Comparison of ENCODE assay signal across 1 cellular context in the genomic region with DNA sequence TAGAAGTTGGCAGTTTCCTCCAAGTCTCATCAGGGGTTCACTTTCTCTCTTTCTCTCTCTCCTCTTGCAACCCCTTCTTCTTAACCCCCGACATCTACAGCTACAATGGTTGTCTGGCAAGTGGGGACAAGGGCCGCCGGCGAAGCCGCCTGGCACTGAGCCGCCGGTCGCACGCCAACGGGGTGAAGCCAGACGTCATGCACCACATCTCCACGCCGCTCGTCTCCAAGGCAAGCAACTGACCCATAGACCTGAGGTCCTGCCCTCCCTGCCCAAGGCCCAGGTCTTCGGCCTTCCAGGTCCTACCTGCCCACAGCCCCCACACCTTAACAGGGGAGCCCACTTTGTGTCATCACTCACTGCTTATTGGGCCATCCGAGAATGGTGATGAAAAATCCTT.
TF ChIP-seq lines count a peak whose summit lies in the region.

No MANE protein-coding gene starts in this region.

TF ChIP-seq in K562, 482 proteins besides CTCF, POLR2A, EP300 and RAD21:
- TF ChIP-seq SRSF7 (optimal IDR thresholded peaks at IDR 0.05; ENCODE audit: low read depth, low read length), result no peak
- TF ChIP-seq TEAD4 (IDR thresholded peaks at IDR 0.05; ENCODE audit: low read length), result no peak
- no peak for TF ChIP-seq TEAD4 (CRISPR knock-in tag; IDR thresholded peaks at IDR 0.05; ENCODE audit: borderline replicate concordance)
- TF ChIP-seq POLR2G (IDR thresholded peaks at IDR 0.05; ENCODE audit: low read depth, low read length), result 0 out of 2 replicates have a peak, but pooled peaks have one; percentile 19
TF ChIP-seq in K562: peak in this region for 1.
